8 cellular contexts compared by ENCODE assay signal in the genomic region with DNA sequence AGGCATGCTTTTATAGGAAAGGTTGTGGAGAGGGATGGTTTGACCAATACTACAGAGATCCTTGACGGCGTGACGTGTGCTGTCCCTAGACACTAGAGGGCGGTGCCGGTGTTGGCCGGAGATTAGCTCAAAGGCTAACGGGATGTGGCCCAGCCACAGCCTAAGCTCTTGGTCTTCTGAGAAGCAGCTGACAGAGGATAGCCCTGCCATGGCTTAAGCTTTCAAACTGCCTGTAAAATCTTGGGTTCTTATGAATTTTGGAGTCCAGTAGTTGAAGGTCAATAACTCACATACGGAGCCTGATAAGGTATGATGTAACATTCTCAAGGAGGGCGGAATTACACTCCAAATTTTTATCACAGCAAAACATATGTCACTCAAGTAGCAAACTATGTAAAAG.
DNase-seq lines count a peak whose midpoint lies in the region; ATAC-seq and TF ChIP-seq lines count a peak whose summit lies in the region.

No MANE protein-coding gene starts in this region.

- H3K36me3 Mint-ChIP-seq in activated CD4-positive, alpha-beta T cell treated with anti-CD3 and anti-CD28 coated beads, Interleukin-2, amount 10 ng/mL, durations not matched to agents 24 days and 14 days (ENCODE audit: low read depth): no peaks in the 10 kb centered on the region
- no peaks in the 10 kb centered on the region for H3K36me3 Mint-ChIP-seq in neural crest cell (ENCODE audit: low read depth)
- no peaks in the 10 kb centered on the region for H3K36me3 Mint-ChIP-seq in effector memory CD8-positive, alpha-beta T cell (ENCODE audit: insufficient read depth)

- ATAC-seq in GM21515 (IDR thresholded peaks at IDR 0.05; ENCODE audit: unreplicated experiment): peak; percentile 95
- peak; percentile 99 for ATAC-seq in HG03565 (IDR thresholded peaks at IDR 0.05; ENCODE audit: unreplicated experiment)
- peak; percentile 100 for ATAC-seq in RWPE2 (ENCODE audit: low read depth)
- peak; percentile 71 for ATAC-seq in esophagus mucosa
- ATAC-seq in effector memory CD8-positive, alpha-beta T cell (replicated peaks): no peak

- DNase-seq in activated CD4-positive, alpha-beta T cell treated with anti-CD3 and anti-CD28 coated beads, Interleukin-2, amount 10 ng/mL, durations not matched to agents 24 days and 14 days: peak; percentile 60
- DNase-seq in activated CD4-positive, alpha-beta T cell treated with anti-CD3 and anti-CD28 coated beads for 1 hour: no peak
- DNase-seq in RWPE2 (ENCODE audit: low spot score): peak; percentile 73
- DNase-seq in neural crest cell (ENCODE audit: low read depth, low spot score): peak; percentile 61
- DNase-seq in effector memory CD8-positive, alpha-beta T cell: no peak

- H3K9me3 ChIP-seq in RWPE2 (ENCODE audit: severe bottlenecking): no peaks in the 10 kb centered on the region

- TF ChIP-seq CTCF in RWPE2 (IDR thresholded peaks at IDR 0.05; ENCODE audit: poor library complexity, severe bottlenecking): peak; percentile 95
- peak; percentile 74 for TF ChIP-seq CTCF in neural crest cell (conservative IDR thresholded peaks at IDR 0.05)

- H3K27ac ChIP-seq in RWPE2 (ENCODE audit: poor library complexity, severe bottlenecking): no peak overlapping the region

- no peaks in the 10 kb centered on the region for H3K9me3 Mint-ChIP-seq in activated CD4-positive, alpha-beta T cell treated with anti-CD3 and anti-CD28 coated beads, Interleukin-2, amount 10 ng/mL, durations not matched to agents 24 days and 14 days
- H3K9me3 Mint-ChIP-seq in neural crest cell: no peaks in the 10 kb centered on the region
- H3K9me3 Mint-ChIP-seq in effector memory CD8-positive, alpha-beta T cell: peaks cover 2 to 8% of the 10 kb centered on the region in 2 donors

- no peaks in the 10 kb centered on the region for H3K4me1 Mint-ChIP-seq in activated CD4-positive, alpha-beta T cell treated with anti-CD3 and anti-CD28 coated beads, Interleukin-2, amount 10 ng/mL, durations not matched to agents 24 days and 14 days
- H3K4me1 Mint-ChIP-seq in neural crest cell: peaks cover 9% of the 10 kb centered on the region
- no peaks in the 10 kb centered on the region for H3K4me1 Mint-ChIP-seq in effector memory CD8-positive, alpha-beta T cell (ENCODE audit: low read depth in 2 of 2)

- no peak overlapping the region for H3K4me3 ChIP-seq in RWPE2 (ENCODE audit: severe bottlenecking)

- H3K36me3 ChIP-seq in RWPE2 (ENCODE audit: low read depth): no peaks in the 10 kb centered on the region

- H3K27me3 ChIP-seq in RWPE2 (ENCODE audit: insufficient read depth, poor library complexity, severe bottlenecking): no peaks in the 10 kb centered on the region

- H3K27ac Mint-ChIP-seq in activated CD4-positive, alpha-beta T cell treated with anti-CD3 and anti-CD28 coated beads, Interleukin-2, amount 10 ng/mL, durations not matched to agents 24 days and 14 days: no peak overlapping the region
- no peak overlapping the region for H3K27ac Mint-ChIP-seq in neural crest cell (ENCODE audit: unreplicated experiment)
- H3K27ac Mint-ChIP-seq in effector memory CD8-positive, alpha-beta T cell: no peak overlapping the region

- no peaks in the 10 kb centered on the region for H3K4me1 ChIP-seq in RWPE2 (ENCODE audit: insufficient read depth, poor library complexity, severe bottlenecking)

- intact Hi-C loops in activated CD4-positive, alpha-beta T cell treated with anti-CD3 and anti-CD28 coated beads, Interleukin-2, amount 10 ng/mL, durations not matched to agents 24 days and 14 days (cut with micrococcal nuclease): loop anchor here (1.0 kb wide), 1 partner anchor 515 kb away; a partner anchor contains a TSS

- no peaks in the 10 kb centered on the region for H3K27me3 Mint-ChIP-seq in activated CD4-positive, alpha-beta T cell treated with anti-CD3 and anti-CD28 coated beads, Interleukin-2, amount 10 ng/mL, durations not matched to agents 24 days and 14 days
- no peaks in the 10 kb centered on the region for H3K27me3 Mint-ChIP-seq in neural crest cell (ENCODE audit: low read depth)
- no peaks in the 10 kb centered on the region for H3K27me3 Mint-ChIP-seq in effector memory CD8-positive, alpha-beta T cell

- no peak overlapping the region for H3K4me3 Mint-ChIP-seq in activated CD4-positive, alpha-beta T cell treated with anti-CD3 and anti-CD28 coated beads, Interleukin-2, amount 10 ng/mL, durations not matched to agents 24 days and 14 days
- H3K4me3 Mint-ChIP-seq in neural crest cell: no peak overlapping the region
- no peak overlapping the region for H3K4me3 Mint-ChIP-seq in effector memory CD8-positive, alpha-beta T cell

Comparison
In these comparisons a context has a peak if more than half of its experiments do, and no peak if none do; other contexts are left out.
1. DNase-seq: peak in activated CD4-positive, alpha-beta T cell treated with anti-CD3 and anti-CD28 coated beads, Interleukin-2, amount 10 ng/mL, durations not matched to agents 24 days and 14 days (single experiment), RWPE2 (single experiment) and neural crest cell (single experiment); none in activated CD4-positive, alpha-beta T cell treated with anti-CD3 and anti-CD28 coated beads for 1 hour (single experiment) and effector memory CD8-positive, alpha-beta T cell (0 of 3).